ENCODE assay signal across 17 cellular contexts in genomic region chr5:167764650-167765289, GRCh38.
DNase-seq lines count a peak whose midpoint lies in the region; ATAC-seq, FAIRE-seq and TF ChIP-seq lines count a peak whose summit lies in the region.
"Had no signal": no experiment of that assay in that cellular context is flagged by ENCODE, and none has a peak within 500 bp of the region (broad histone marks: within the 10 kb centered on the region; RNA-seq: fewer than 3 reads in every experiment).

No MANE protein-coding gene starts in this region.

- H3K9me3 Mint-ChIP-seq in stimulated activated memory B cell treated with anti-CD40 and anti-IgM and Interleukin-4, amounts not matched to agents 10 μg/mL and 1 μg/mL and 100 μg/mL, for 72 hours = no peaks in the 10 kb centered on the region
- peaks cover 4 to 9% of the 10 kb centered on the region in 2 donors for H3K9me3 Mint-ChIP-seq in stimulated activated naive CD8-positive, alpha-beta T cell treated with anti-CD3 and anti-CD28 coated beads, Interleukin-15, amount 100 ng/mL, for 72 hours
- H3K9me3 Mint-ChIP-seq: CD14-positive monocyte had no signal

- H4K91ac ChIP-seq in H1 (replicated peaks; ENCODE audit: insufficient read length, low read length) = no peak overlapping the region

- no peaks in the 10 kb centered on the region for H3K4me1 Mint-ChIP-seq in stimulated activated memory B cell treated with anti-CD40 and anti-IgM and Interleukin-4, amounts not matched to agents 10 μg/mL and 1 μg/mL and 100 μg/mL, for 72 hours
- no peaks in the 10 kb centered on the region for H3K4me1 Mint-ChIP-seq in stimulated activated naive CD8-positive, alpha-beta T cell treated with anti-CD3 and anti-CD28 coated beads, Interleukin-15, amount 100 ng/mL, for 72 hours
- H3K4me1 Mint-ChIP-seq: CD14-positive monocyte had no signal

- ATAC-seq in HG03439 (IDR thresholded peaks at IDR 0.05; ENCODE audit: unreplicated experiment) = no peak
- no peak for ATAC-seq in stimulated activated memory B cell treated with anti-CD40 and anti-IgM and Interleukin-4, amounts not matched to agents 10 μg/mL and 1 μg/mL and 100 μg/mL, for 72 hours
- no peak for ATAC-seq in stimulated activated naive CD8-positive, alpha-beta T cell treated with anti-CD3 and anti-CD28 coated beads, Interleukin-15, amount 100 ng/mL, for 72 hours
- ATAC-seq: A549 had no signal

- CTCF ChIA-PET in H1 (lab: Charles Lee; ENCODE audit: partially characterized antibody) = interaction anchor here (0.6 to 1.8 kb wide), 7 partner anchors 13 to 494 kb away, joined by 3 to 6 read pairs (median 3); no protein-coding TSS in a partner anchor

- H3K9ac ChIP-seq in H1 (replicated peaks in 1 of 4; ENCODE audit: extremely low read depth in 1 of 4, low read depth in 3 of 4, low read length in 3 of 4) = no peak overlapping the region
- H3K9ac ChIP-seq in mesendoderm (ENCODE audit: low read length) = no peak overlapping the region

- FAIRE-seq in H1 (lab: Jason Lieb, UNC) = no peak
- FAIRE-seq: A549 had no signal

- H3K56ac ChIP-seq in H1 (replicated peaks; ENCODE audit: insufficient read length, low read depth, low read length) (no peak overlapping the region), mesendoderm (ENCODE audit: low read length) (peak overlapping the region; percentile 45)

- no peak overlapping the region for H4K5ac ChIP-seq in H1 (ENCODE audit: insufficient read length, low read depth, low read length)
- no peak overlapping the region for H4K5ac ChIP-seq in mesendoderm (ENCODE audit: low read length)

- no peak overlapping the region for H3K4me3 ChIP-seq in H1 (ENCODE audit: extremely low read depth in 1 of 4, insufficient read depth in 2 of 4, low read depth in 3 of 4, low read length in 4 of 4)
- H3K4me3 ChIP-seq in mesendoderm (ENCODE audit: low read length) = no peak overlapping the region
- H3K4me3 ChIP-seq: A549, SK-N-MC had no signal

- H3K79me2 ChIP-seq in H1 (ENCODE audit: control insufficient read depth in 1 of 2, insufficient read depth in 2 of 2, low read length in 2 of 2) (no peaks in the 10 kb centered on the region), mesendoderm (ENCODE audit: control insufficient read depth, insufficient read depth, low read length) (no peaks in the 10 kb centered on the region)

- H2BK12ac ChIP-seq in H1 (ENCODE audit: low read depth, low read length) = no peak overlapping the region

- no peak for TF ChIP-seq RAD21 in H1 (IDR thresholded peaks at IDR 0.05 in 1 of 2, conservative IDR thresholded peaks at IDR 0.05 in 1 of 2; ENCODE audit: low read depth in 2 of 2, low read length in 2 of 2)

- H2BK20ac ChIP-seq in H1 (ENCODE audit: low read length) = no peak overlapping the region

- DNase-seq in ELF-1 (ENCODE audit: low read depth, low spot score) = peak; percentile 24
- DNase-seq in NCI-H526 (lab: John Stamatoyannopoulos, UW) = peak; percentile 64 to 71
- no peak for DNase-seq in H1 (ENCODE audit: low read depth in 1 of 2, low spot score in 2 of 2)
- DNase-seq in mesendoderm = peak; percentile 19
- DNase-seq in cortex of kidney (lab: John Stamatoyannopoulos, UW) = no peak
- DNase-seq in stimulated activated naive CD8-positive, alpha-beta T cell treated with anti-CD3 and anti-CD28 coated beads, Interleukin-15, amount 100 ng/mL, for 72 hours = no peak
- DNase-seq: COR-L47, KBM-7, NCI-H1048, NCI-H1694 treated with DMSO at 0.1 percent for 48 hours, NCI-H510A had no signal

- H3K23ac ChIP-seq in H1 (ENCODE audit: insufficient read length) (no peak overlapping the region), mesendoderm (ENCODE audit: low read length) (no peak overlapping the region)

- H3K23me2 ChIP-seq in H1 (ENCODE audit: low read depth, low read length) = no peaks in the 10 kb centered on the region

- H2AK5ac ChIP-seq in H1 (ENCODE audit: low read depth, low read length) (no peak overlapping the region), mesendoderm (ENCODE audit: low read length) (no peak overlapping the region)

- H3K18ac ChIP-seq in H1 (ENCODE audit: extremely low read depth, low read length) (peak overlapping the region; percentile 36; the same call in 1 of the 2 replicates), mesendoderm (ENCODE audit: low read length) (no peak overlapping the region)

- TF ChIP-seq POLR2A in H1 (IDR thresholded peaks at IDR 0.05; ENCODE audit: control extremely low read depth in 1 of 2, low read depth in 2 of 2, low read length in 2 of 2) = no peak

- no peaks in the 10 kb centered on the region for H4K20me1 ChIP-seq in H1 (replicated peaks in 1 of 2; ENCODE audit: control insufficient read depth in 1 of 2, insufficient read depth in 2 of 2, low read length in 2 of 2)

- POLR2A ChIA-PET in H1 (lab: Charles Lee; ENCODE audit: partially characterized antibody) = interaction anchor here (1.0 kb wide), 1 partner anchor 283 kb away, joined by 3 read pairs; no protein-coding TSS in a partner anchor

- no peak overlapping the region; the same call in 1 of the 2 replicates for H2BK5ac ChIP-seq in H1 (ENCODE audit: low read depth, low read length)
- H2BK5ac ChIP-seq in mesendoderm (ENCODE audit: low read length) = no peak overlapping the region

- H3K79me1 ChIP-seq in H1 (ENCODE audit: low read depth, low read length) (no peaks in the 10 kb centered on the region), mesendoderm (ENCODE audit: low read length) (no peaks in the 10 kb centered on the region)

- H3K4me3 Mint-ChIP-seq in stimulated activated memory B cell treated with anti-CD40 and anti-IgM and Interleukin-4, amounts not matched to agents 10 μg/mL and 1 μg/mL and 100 μg/mL, for 72 hours = no peak overlapping the region
- no peak overlapping the region for H3K4me3 Mint-ChIP-seq in stimulated activated naive CD8-positive, alpha-beta T cell treated with anti-CD3 and anti-CD28 coated beads, Interleukin-15, amount 100 ng/mL, for 72 hours
- H3K4me3 Mint-ChIP-seq: CD14-positive monocyte had no signal

- peaks cover 0 to 14% (median 7%) of the 10 kb centered on the region in 4 experiments; a peak in 6 of 7 replicates for H3K4me1 ChIP-seq in H1 (replicated peaks in 1 of 4; ENCODE audit: control insufficient read depth in 3 of 4, insufficient read depth in 4 of 4, low read length in 3 of 4)
- H3K4me1 ChIP-seq in mesendoderm (ENCODE audit: control insufficient read depth, low read depth, low read length) = peaks cover 10% of the 10 kb centered on the region

- no peak overlapping the region for H3K14ac ChIP-seq in H1 (ENCODE audit: insufficient read length)

- no peak overlapping the region for H3K27ac ChIP-seq in H1 (ENCODE audit: low read depth, low read length)
- H3K27ac ChIP-seq in mesendoderm (ENCODE audit: low read depth, low read length) = peak overlapping the region; percentile 65
- H3K27ac ChIP-seq: HL-60, SK-N-MC had no signal

- no peaks in the 10 kb centered on the region for H3K36me3 Mint-ChIP-seq in stimulated activated memory B cell treated with anti-CD40 and anti-IgM and Interleukin-4, amounts not matched to agents 10 μg/mL and 1 μg/mL and 100 μg/mL, for 72 hours
- H3K36me3 Mint-ChIP-seq: CD14-positive monocyte had no signal

- no peaks in the 10 kb centered on the region for H3K27me3 Mint-ChIP-seq in stimulated activated memory B cell treated with anti-CD40 and anti-IgM and Interleukin-4, amounts not matched to agents 10 μg/mL and 1 μg/mL and 100 μg/mL, for 72 hours
- no peaks in the 10 kb centered on the region for H3K27me3 Mint-ChIP-seq in stimulated activated naive CD8-positive, alpha-beta T cell treated with anti-CD3 and anti-CD28 coated beads, Interleukin-15, amount 100 ng/mL, for 72 hours

- peak overlapping the region; percentile 17; the same call in 1 of the 2 replicates for H2AFZ ChIP-seq in H1 (ENCODE audit: low read length)

- H3K27me3 ChIP-seq in H1 (replicated peaks in 1 of 4; ENCODE audit: control insufficient read depth in 3 of 4, extremely low read depth in 1 of 4, insufficient read depth in 3 of 4, low read length in 3 of 4) (no peaks in the 10 kb centered on the region), mesendoderm (ENCODE audit: insufficient read depth, low read length, poor library complexity) (no peaks in the 10 kb centered on the region)

- TF ChIP-seq CTCF in H1 (IDR thresholded peaks at IDR 0.05; ENCODE audit: control extremely low read depth in 1 of 3, insufficient read depth in 1 of 3, low read depth in 1 of 3, low read length in 3 of 3) = no peak

- no peak overlapping the region for H3K4ac ChIP-seq in H1 (replicated peaks; ENCODE audit: insufficient read length, low read depth, low read length)
- H3K4ac ChIP-seq in mesendoderm (ENCODE audit: low read depth, low read length) = no peak overlapping the region

- H4K8ac ChIP-seq in H1 (ENCODE audit: extremely low read depth, insufficient read depth, low read length) = no peak overlapping the region
- H4K8ac ChIP-seq in mesendoderm (ENCODE audit: low read depth, low read length) = no peak overlapping the region

- H3K9me3 ChIP-seq in H1 (ENCODE audit: insufficient read depth in 2 of 2, low read depth in 1 of 2, low read length in 1 of 2) = no peaks in the 10 kb centered on the region
- H3K9me3 ChIP-seq: A549 had no signal

- WGBS in H1 (ENCODE audit: extremely low coverage in 1 of 2, insufficient coverage in 1 of 2, insufficient read length in 1 of 2, insufficient replicate concordance in 2 of 2, low coverage in 1 of 2, low lambda C conversion rate in 2 of 2, missing lambda C conversion rate in 1 of 2), 2 experiments = 72% methylated on average over 6 of the region's 6 CpGs; no CpG with 5 or more reads in 1 of the 2 experiments
- no CpG with 5 or more reads among the region's 6 CpGs for WGBS in mesendoderm (ENCODE audit: extremely low coverage, insufficient coverage, low lambda C conversion rate)

- H2BK120ac ChIP-seq in H1 (replicated peaks; ENCODE audit: low read depth, low read length) (no peak overlapping the region), mesendoderm (ENCODE audit: low read depth, low read length) (no peak overlapping the region)

- no peak overlapping the region for H3K27ac Mint-ChIP-seq in stimulated activated memory B cell treated with anti-CD40 and anti-IgM and Interleukin-4, amounts not matched to agents 10 μg/mL and 1 μg/mL and 100 μg/mL, for 72 hours
- H3K27ac Mint-ChIP-seq in stimulated activated naive CD8-positive, alpha-beta T cell treated with anti-CD3 and anti-CD28 coated beads, Interleukin-15, amount 100 ng/mL, for 72 hours = no peak overlapping the region
- H3K27ac Mint-ChIP-seq: CD14-positive monocyte had no signal

- TF ChIP-seq EP300 in H1 (IDR thresholded peaks at IDR 0.05; ENCODE audit: borderline replicate concordance in 1 of 2, low read depth in 2 of 2, low read length in 2 of 2) = no peak

- H3K4me2 ChIP-seq in H1 (ENCODE audit: insufficient read depth in 1 of 2, low read depth in 2 of 2, low read length in 2 of 2) (0 out of 4 replicates have a peak overlapping the region, but pooled peaks have one; percentile 7 to 41), mesendoderm (ENCODE audit: low read length) (no peak overlapping the region)
- H3K4me2 ChIP-seq: A549 had no signal

- H3K36me3 ChIP-seq in H1 (ENCODE audit: control insufficient read depth in 2 of 4, insufficient read depth in 4 of 4, low read length in 3 of 4) = no peaks in the 10 kb centered on the region
- no peaks in the 10 kb centered on the region for H3K36me3 ChIP-seq in mesendoderm (ENCODE audit: control insufficient read depth, insufficient read depth, low read length)

- H2BK15ac ChIP-seq in H1 (ENCODE audit: low read length) (no peak overlapping the region), mesendoderm (replicated peaks; ENCODE audit: low read depth) (no peak overlapping the region)

TF ChIP-seq in H1, 55 proteins besides CTCF, POLR2A, EP300 and RAD21 (continues in another document):
- no peak for TF ChIP-seq JUND (IDR thresholded peaks at IDR 0.05; ENCODE audit: low read length)

Comparison
In these comparisons a context has a peak if more than half of its experiments do, and no peak if none do; other contexts are left out.
1. DNase-seq: peak in ELF-1 (single experiment), NCI-H526 (2 of 2) and mesendoderm (single experiment); none in H1 (0 of 2), cortex of kidney (single experiment) and stimulated activated naive CD8-positive, alpha-beta T cell treated with anti-CD3 and anti-CD28 coated beads, Interleukin-15, amount 100 ng/mL, for 72 hours (0 of 2).